Comparison of ENCODE assay signal across 8 cellular contexts in genomic region chr6:156718647-156719394, GRCh38. TPM values are rescaled to one million over a fixed set of nuclear protein-coding genes. Genes with fewer than 3 reads are reported as not detected.
DNase-seq lines count a peak whose midpoint lies in the region; ATAC-seq and TF ChIP-seq lines count a peak whose summit lies in the region.

No MANE protein-coding gene starts in this region.

- H3K9me3 ChIP-seq in Peyer's patch = no peaks in the 10 kb centered on the region

- ATAC-seq in HG03457 (IDR thresholded peaks at IDR 0.05; ENCODE audit: unreplicated experiment) = no peak
- ATAC-seq in HG03159 (IDR thresholded peaks at IDR 0.05; ENCODE audit: unreplicated experiment) = no peak
- ATAC-seq in HG03025 (IDR thresholded peaks at IDR 0.05; ENCODE audit: low FRiP score, unreplicated experiment) = no peak

- H3K4me1 ChIP-seq in Peyer's patch = peaks cover 6 to 38% (median 16%) of the 10 kb centered on the region in 4 donors

- DNase-seq in ELF-1 (ENCODE audit: low read depth, low spot score) (peak; percentile 78), Peyer's patch (no peak), fibroblast of gingiva (ENCODE audit: low read depth) (peak; percentile 68), renal cortical epithelial cell (ENCODE audit: low read depth) (peak; percentile 94), CD1c-positive myeloid dendritic cell (ENCODE audit: extremely low spot score) (no peak)

- no peaks in the 10 kb centered on the region for H3K36me3 ChIP-seq in Peyer's patch

- H3K27me3 ChIP-seq in Peyer's patch = no peaks in the 10 kb centered on the region

- TF ChIP-seq CTCF in Peyer's patch (IDR thresholded peaks at IDR 0.05) = no peak

- H3K4me3 ChIP-seq in Peyer's patch = peak overlapping the region in 1 of 4 donors; percentile 45

- TF ChIP-seq POLR2A in Peyer's patch (IDR thresholded peaks at IDR 0.05) = no peak

- H3K27ac ChIP-seq in Peyer's patch = peak overlapping the region; percentile 81 to 91 (median 86)

RNA-seq across cellular contexts. Expression of gene ARID1B, which starts 58.4 kb away (rescaled TPM):
- total RNA-seq in Peyer's patch (100 to 1,000 TPM; 117 to 174 (median 149) TPM), renal cortical epithelial cell (16.7 and 75.8 TPM in 2 replicates)

Comparison
In these comparisons a context has a peak if more than half of its experiments do, and no peak if none do; other contexts are left out.
1. DNase-seq: peak in ELF-1 (single experiment), fibroblast of gingiva (single experiment) and renal cortical epithelial cell (single experiment); none in Peyer's patch (0 of 3) and CD1c-positive myeloid dendritic cell (single experiment).